28 cellular contexts compared by ENCODE assay signal in the genomic region with DNA sequence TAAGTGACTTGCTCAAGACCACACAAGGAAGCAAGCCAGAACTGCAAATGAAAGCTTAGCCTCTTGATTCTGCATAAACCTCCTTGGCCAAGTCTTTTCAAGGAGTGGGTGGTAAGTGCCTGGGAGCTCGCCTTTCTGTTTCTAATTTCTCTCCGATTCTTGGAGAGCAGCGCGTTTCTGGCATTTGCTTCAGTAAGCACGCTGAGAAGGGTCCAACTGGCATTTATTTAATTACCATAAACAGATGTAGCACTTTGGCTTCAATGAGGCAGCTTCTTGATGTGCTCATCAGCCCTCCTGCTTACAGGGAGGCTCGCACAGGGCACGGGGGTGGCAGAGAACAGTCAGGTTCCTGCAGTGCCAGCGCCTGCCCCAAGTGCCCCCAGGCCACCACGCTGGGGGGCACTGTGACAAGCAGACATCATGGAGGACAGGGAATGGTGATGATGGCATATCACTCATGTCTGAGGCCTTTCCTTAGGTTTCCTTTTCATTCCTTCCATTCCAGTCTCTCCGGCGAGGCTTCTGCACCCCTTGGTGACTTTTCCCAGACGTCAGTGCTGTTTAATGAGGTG. TPM values are rescaled to one million over a fixed set of nuclear protein-coding genes. Genes with fewer than 3 reads are reported as not detected.
A peak's percentile ranks its signal among the peaks of the same experiment; 100 is the strongest.
DNase-seq lines count a peak whose midpoint lies in the region; ATAC-seq and TF ChIP-seq lines count a peak whose summit lies in the region.
"Had no signal": no experiment of that assay in that cellular context is flagged by ENCODE, and none has a peak within 500 bp of the region (broad histone marks: within the 10 kb centered on the region; RNA-seq: fewer than 3 reads in every experiment).

No MANE protein-coding gene starts in this region.

- no peaks in the 10 kb centered on the region for H3K36me3 ChIP-seq in uterus
- H3K36me3 ChIP-seq: sigmoid colon, stomach, tibial artery had no signal

- TF ChIP-seq POLR2A in uterus (IDR thresholded peaks at IDR 0.05) = no peak

- H3K9me3 ChIP-seq in uterus = no peaks in the 10 kb centered on the region
- H3K9me3 ChIP-seq: psoas muscle, sigmoid colon, stomach, tibial artery had no signal

- no peak for TF ChIP-seq CTCF in uterus (IDR thresholded peaks at IDR 0.05)

- H3K4me1 ChIP-seq in uterus = no peaks in the 10 kb centered on the region

- DNase-seq in Ammon's horn (ENCODE audit: low spot score) = peak; percentile 33
- peak; percentile 96 for DNase-seq in DMS79 treated with DMSO at 0.1 percent for 48 hours (lab: John Stamatoyannopoulos, UW)
- DNase-seq in NCI-H524 treated with DMSO at 0.1 percent for 48 hours (lab: John Stamatoyannopoulos, UW) = peak; percentile 75
- DNase-seq in left kidney (ENCODE audit: low read depth, low spot score) = peak; percentile 55
- DNase-seq in uterus = no peak
- DNase-seq in Right ventricle myocardium inferior (ENCODE audit: missing footprints) = no peak
- no peak for DNase-seq in activated naive CD4-positive, alpha-beta T cell treated with anti-CD3 and anti-CD28 coated beads, Interleukin-2, amount 50 U/mL, for 16 hours
- DNase-seq: activated CD4-positive, alpha-beta memory T cell treated with anti-CD3 and anti-CD28 coated beads for 36 hours; activated CD4-positive, alpha-beta T cell treated with anti-CD3 and anti-CD28 coated beads for 1 hour; activated naive CD4-positive, alpha-beta T cell; activated T-cell treated with anti-CD3 and anti-CD28 coated beads, Interleukin-2, amount 50 U/mL, for 72 hours; effector memory CD8-positive, alpha-beta T cell; islet precursor cell; midbrain; naive thymus-derived CD4-positive, alpha-beta T cell; NCI-H187 treated with DMSO at 0.1 percent for 48 hours; OCI-M1; psoas muscle; sigmoid colon; stimulated activated CD4-positive, alpha-beta T cell treated with anti-CD3 and anti-CD28 coated beads, Interleukin-12 subunit alpha, Interleukin-12 subunit beta, amount 100 ng/mL, for 4 hours; stimulated activated CD4-positive, alpha-beta T cell treated with anti-CD3 and anti-CD28 coated beads, Interleukin-2, amount 100 ng/mL, for 48 hours; stomach; tibial artery had no signal

- no peak overlapping the region for H3K27ac ChIP-seq in uterus
- H3K27ac ChIP-seq: psoas muscle, RWPE1, sigmoid colon, stomach, tibial artery had no signal

- no peak overlapping the region for H3K4me3 ChIP-seq in uterus
- H3K4me3 ChIP-seq: psoas muscle, sigmoid colon, stomach, tibial artery had no signal

- ATAC-seq in Right ventricle myocardium inferior (no peak), GM21723 (IDR thresholded peaks at IDR 0.05; ENCODE audit: unreplicated experiment) (no peak)
- ATAC-seq: activated T-cell treated with anti-CD3 and anti-CD28 coated beads, Interleukin-2, amount 50 U/mL, for 72 hours; effector memory CD8-positive, alpha-beta T cell; naive thymus-derived CD4-positive, alpha-beta T cell; psoas muscle had no signal

- no peaks in the 10 kb centered on the region for H3K27me3 ChIP-seq in uterus
- H3K27me3 ChIP-seq: sigmoid colon, stomach, tibial artery had no signal

- intact Hi-C loops in uterus (cut with DNase I; ENCODE audit: low total_unique reads) = no loop called here
- intact Hi-C loops in Right ventricle myocardium inferior (cut with DNase I) = no loop called here

RNA-seq across cellular contexts. Expression of gene SIAH3, which starts 13.3 kb away (rescaled TPM):
- total RNA-seq in uterus = 1 to 10 TPM in 1 of 4 donors, under 1 TPM in 3; under 0.01 to 4.6 (median 0.09) TPM
- 0.05 TPM for total RNA-seq in Right ventricle myocardium inferior
- total RNA-seq: G401, LHCN-M2, NCI-H460, sigmoid colon had no signal

Comparison
In these comparisons a context has a peak if more than half of its experiments do, and no peak if none do; other contexts are left out.
1. DNase-seq: peak in Ammon's horn (single experiment), DMS79 treated with DMSO at 0.1 percent for 48 hours (single experiment), NCI-H524 treated with DMSO at 0.1 percent for 48 hours (single experiment) and left kidney (single experiment); none in uterus (0 of 2), Right ventricle myocardium inferior (single experiment) and activated naive CD4-positive, alpha-beta T cell treated with anti-CD3 and anti-CD28 coated beads, Interleukin-2, amount 50 U/mL, for 16 hours (single experiment).